Comparison of ENCODE assay signal across 8 cellular contexts in the genomic region with DNA sequence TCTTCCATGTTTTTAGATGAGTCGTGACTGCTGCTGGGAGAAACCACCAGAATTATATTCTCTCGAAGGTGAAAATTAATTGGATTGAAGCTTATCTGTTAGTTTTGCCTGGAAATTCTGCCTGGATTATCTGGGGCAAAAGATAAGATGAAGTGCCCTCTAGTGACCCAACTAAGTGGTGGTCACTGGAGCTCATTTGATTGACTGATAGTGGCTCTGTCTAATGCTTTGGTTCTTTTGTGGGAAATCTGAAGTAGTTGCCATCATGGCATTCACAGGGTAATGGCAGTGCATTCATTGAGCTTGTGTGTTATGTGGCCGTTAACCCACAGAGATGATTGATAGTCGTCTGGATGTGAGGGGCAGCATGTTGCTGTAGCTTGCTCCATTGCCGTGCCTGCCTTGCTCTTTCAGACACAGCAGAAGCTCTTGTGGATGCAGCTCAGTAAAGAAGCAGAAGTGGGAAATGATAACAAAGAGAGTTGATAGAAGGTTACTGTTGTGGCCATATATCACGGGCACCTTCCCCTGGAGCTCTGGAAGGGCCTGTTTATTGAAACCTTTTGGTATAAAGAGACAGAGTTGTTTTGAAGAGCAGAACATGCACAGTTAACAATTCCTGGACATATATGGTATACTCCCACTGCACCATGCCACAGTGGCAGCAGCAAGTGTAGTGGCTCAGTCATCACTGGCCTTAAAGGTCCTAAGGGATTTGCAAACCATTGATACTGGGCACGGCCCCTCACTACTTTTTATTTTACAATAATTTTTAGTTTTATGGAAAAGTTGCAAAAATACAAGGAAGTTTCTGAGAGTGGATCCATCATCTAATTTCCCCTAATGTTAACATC. TPM values are rescaled to one million over a fixed set of nuclear protein-coding genes. Genes with fewer than 3 reads are reported as not detected.
DNase-seq lines count a peak whose midpoint lies in the region; ATAC-seq and TF ChIP-seq lines count a peak whose summit lies in the region.

No MANE protein-coding gene starts in this region.

- no peaks in the 10 kb centered on the region for H3K36me3 Mint-ChIP-seq in chondrocyte (ENCODE audit: low read depth)
- H3K36me3 Mint-ChIP-seq in CD4-positive, alpha-beta memory T cell: no peaks in the 10 kb centered on the region

- H3K4me1 ChIP-seq in DOHH2 (ENCODE audit: control insufficient read depth, low read length): no peaks in the 10 kb centered on the region
- no peaks in the 10 kb centered on the region for H3K4me1 ChIP-seq in CD4-positive, alpha-beta memory T cell (ENCODE audit: insufficient read depth, low read length)

- no peak for ATAC-seq in HG03469 (IDR thresholded peaks at IDR 0.05; ENCODE audit: unreplicated experiment)
- ATAC-seq in GM18517 (IDR thresholded peaks at IDR 0.05; ENCODE audit: unreplicated experiment): no peak

- no peaks in the 10 kb centered on the region for H4K20me1 ChIP-seq in DOHH2 (ENCODE audit: control insufficient read depth, insufficient read depth, low read depth, low read length)

- H3K9me2 ChIP-seq in DOHH2 (replicated peaks; ENCODE audit: control insufficient read depth, low read length): no peaks in the 10 kb centered on the region

- CTCF ChIA-PET in CD4-positive, alpha-beta memory T cell (lab: Charles Lee; ENCODE audit: partially characterized antibody): interaction anchor here (1.0 to 1.5 kb wide), 4 partner anchors 29 to 168 kb away, joined by 3 to 6 read pairs (median 4); no protein-coding TSS in a partner anchor

- intact Hi-C loops in CD4-positive, alpha-beta memory T cell (cut with micrococcal nuclease): no loop called here

- no peaks in the 10 kb centered on the region for H3F3A ChIP-seq in DOHH2 (ENCODE audit: control insufficient read depth, insufficient read depth)

- no peaks in the 10 kb centered on the region for H3K4me1 Mint-ChIP-seq in chondrocyte (ENCODE audit: low read depth)
- no peaks in the 10 kb centered on the region for H3K4me1 Mint-ChIP-seq in CD4-positive, alpha-beta memory T cell

- H3K27ac Mint-ChIP-seq in chondrocyte (ENCODE audit: unreplicated experiment): no peak overlapping the region
- no peak overlapping the region for H3K27ac Mint-ChIP-seq in CD4-positive, alpha-beta memory T cell

- H3K27me3 ChIP-seq in DOHH2 (ENCODE audit: control insufficient read depth, low read length): no peaks in the 10 kb centered on the region
- H3K27me3 ChIP-seq in CD4-positive, alpha-beta memory T cell (ENCODE audit: insufficient read depth, low read length): no peaks in the 10 kb centered on the region

- no peaks in the 10 kb centered on the region for H3K36me3 ChIP-seq in DOHH2 (ENCODE audit: control insufficient read depth, low read length)
- no peaks in the 10 kb centered on the region for H3K36me3 ChIP-seq in CD4-positive, alpha-beta memory T cell (ENCODE audit: insufficient read depth, low read length)

- no peaks in the 10 kb centered on the region for H3K79me2 ChIP-seq in DOHH2 (ENCODE audit: control insufficient read depth, low read length)

- peaks cover 1% of the 10 kb centered on the region for H3K27me3 Mint-ChIP-seq in chondrocyte (ENCODE audit: low read depth)
- peaks cover 0 to 3% of the 10 kb centered on the region in 2 donors for H3K27me3 Mint-ChIP-seq in CD4-positive, alpha-beta memory T cell

- no peak overlapping the region for H3K27ac ChIP-seq in DOHH2 (ENCODE audit: low read depth, low read length)
- no peak overlapping the region for H3K27ac ChIP-seq in CD4-positive, alpha-beta memory T cell (ENCODE audit: low read depth, low read length)

- no peaks in the 10 kb centered on the region for H3K9me3 Mint-ChIP-seq in chondrocyte (ENCODE audit: low read depth)
- no peaks in the 10 kb centered on the region for H3K9me3 Mint-ChIP-seq in CD4-positive, alpha-beta memory T cell

- POLR2A ChIA-PET in CD4-positive, alpha-beta memory T cell (lab: Charles Lee; ENCODE audit: partially characterized antibody): no interaction called here

- no peak overlapping the region for H3K4me3 Mint-ChIP-seq in chondrocyte (ENCODE audit: unreplicated experiment)
- no peak overlapping the region for H3K4me3 Mint-ChIP-seq in CD4-positive, alpha-beta memory T cell

- no peak overlapping the region for H3K4me2 ChIP-seq in DOHH2 (ENCODE audit: low read length)

- TF ChIP-seq CTCF in DOHH2 (IDR thresholded peaks at IDR 0.05; ENCODE audit: low read depth, low read length, poor library complexity, severe bottlenecking) (peak; percentile 23), chondrocyte (IDR thresholded peaks at IDR 0.05) (peak; percentile 32)

- DNase-seq in MV-4-11 (lab: John Stamatoyannopoulos, UW): peak; percentile 79
- DNase-seq in chondrocyte (ENCODE audit: low spot score): no peak
- peak; percentile 16 for DNase-seq in myocyte (ENCODE audit: low read depth)
- DNase-seq in CD4-positive, alpha-beta memory T cell: no peak
- DNase-seq in NCI-H1048 (lab: John Stamatoyannopoulos, UW): no peak

- no peaks in the 10 kb centered on the region for H3K9me3 ChIP-seq in DOHH2 (ENCODE audit: control insufficient read depth, insufficient read depth, low read length)
- H3K9me3 ChIP-seq in CD4-positive, alpha-beta memory T cell (ENCODE audit: control insufficient read depth in 1 of 2, low read length in 2 of 2): no peaks in the 10 kb centered on the region

- H3K4me3 ChIP-seq in DOHH2 (ENCODE audit: low read length): no peak overlapping the region
- no peak overlapping the region for H3K4me3 ChIP-seq in CD4-positive, alpha-beta memory T cell (ENCODE audit: low read length in 2 of 2)

RNA-seq across cellular contexts. Expression of gene CXADR, which starts 42.0 kb away (rescaled TPM):
- 0.08 to 0.75 TPM (median 0.17 TPM) in 3 replicates for total RNA-seq in chondrocyte
- total RNA-seq in myocyte: not detected in 2 replicates
- not detected for polyA plus RNA-seq in myocyte (2012)
- 1 to 10 TPM in 1 of 2 experiments, under 1 TPM in 1; 0.64 to 1.4 TPM for total RNA-seq in CD4-positive, alpha-beta memory T cell
- polyA plus RNA-seq in CD4-positive, alpha-beta memory T cell: 1 to 10 TPM in 1 of 2 donors, under 1 TPM in 1; 0.13 to 1.0 TPM

RNA-seq across cellular contexts. Expression of gene BTG3, which starts 57.9 kb away (rescaled TPM):
- 21.2 to 23.4 TPM (median 22.0 TPM) in 3 replicates for total RNA-seq in chondrocyte
- 20.0 and 32.3 TPM in 2 replicates for total RNA-seq in myocyte
- polyA plus RNA-seq in myocyte (2012): 12.1 TPM
- 10 to 100 TPM; 19.2 to 20.6 TPM for total RNA-seq in CD4-positive, alpha-beta memory T cell
- 10 to 100 TPM in 1 of 2 donors, 1 to 10 TPM in 1; 9.7 to 12.6 TPM for polyA plus RNA-seq in CD4-positive, alpha-beta memory T cell

Comparison
In these comparisons a context has a peak if more than half of its experiments do, and no peak if none do; other contexts are left out.
1. DNase-seq: peak in MV-4-11 (single experiment) and myocyte (single experiment); none in chondrocyte (single experiment), CD4-positive, alpha-beta memory T cell (0 of 5) and NCI-H1048 (single experiment).